Comparison of ENCODE assay signal across 11 cellular contexts in genomic region chr3:71498053-71498452, GRCh38.
DNase-seq lines count a peak whose midpoint lies in the region; ATAC-seq and TF ChIP-seq lines count a peak whose summit lies in the region.
"Had no signal": no experiment of that assay in that cellular context is flagged by ENCODE, and none has a peak within 500 bp of the region (broad histone marks: within the 10 kb centered on the region; RNA-seq: fewer than 3 reads in every experiment).

No MANE protein-coding gene starts in this region.

- no peak for ATAC-seq in naive B cell (ENCODE audit: low read depth in 2 of 2)

- peaks cover 9% of the 10 kb centered on the region for H3K36me3 Mint-ChIP-seq in endodermal cell (ENCODE audit: low read depth)
- peaks cover 7 to 15% of the 10 kb centered on the region in 2 donors for H3K36me3 Mint-ChIP-seq in naive B cell

- H3K27ac Mint-ChIP-seq in endodermal cell (peak overlapping the region; percentile 93), naive B cell (peak overlapping the region in 4 of 6 donors; percentile 83 to 94 (median 90))

- H2BK15ac ChIP-seq in neuronal stem cell (ENCODE audit: low read length) = no peak overlapping the region

- no peak overlapping the region for H3K4ac ChIP-seq in neuronal stem cell (ENCODE audit: low read length)

- H2AK5ac ChIP-seq in neuronal stem cell (ENCODE audit: low read depth, low read length) = no peak overlapping the region

- no peak overlapping the region for H2AFZ ChIP-seq in neuronal stem cell (ENCODE audit: low read length)

- peak overlapping the region; percentile 9 for H3K27ac ChIP-seq in endodermal cell (ENCODE audit: low read depth, low read length)
- no peak overlapping the region for H3K27ac ChIP-seq in neuronal stem cell (replicated peaks; ENCODE audit: low read length)

- H3K27me3 Mint-ChIP-seq in endodermal cell (ENCODE audit: insufficient read depth) (no peaks in the 10 kb centered on the region), naive B cell (no peaks in the 10 kb centered on the region)
- H3K27me3 Mint-ChIP-seq: activated naive CD8-positive, alpha-beta T cell treated with anti-CD3 and anti-CD28 coated beads, Interleukin-2, amount 10 ng/mL, durations not matched to agents 7 days and 5 days had no signal

- 48 to 54% methylated on average over 4 of the region's 4 CpGs for WGBS in endodermal cell (ENCODE audit: insufficient coverage in 1 of 2, insufficient read length in 1 of 2), 2 experiments
- WGBS in neuronal stem cell (ENCODE audit: extremely low coverage in 2 of 2, insufficient read length in 2 of 2, insufficient replicate concordance in 1 of 2), 2 donors = no CpG with 5 or more reads among the region's 4 CpGs

- no peak overlapping the region for H3K18ac ChIP-seq in neuronal stem cell (ENCODE audit: low read length)

- H3K4me3 Mint-ChIP-seq in endodermal cell (peak overlapping the region; percentile 26), naive B cell (peak overlapping the region in 1 of 8 donors; percentile 38)
- H3K4me3 Mint-ChIP-seq: activated naive CD8-positive, alpha-beta T cell treated with anti-CD3 and anti-CD28 coated beads, Interleukin-2, amount 10 ng/mL, durations not matched to agents 7 days and 5 days had no signal

- no peak overlapping the region for H2BK120ac ChIP-seq in neuronal stem cell (ENCODE audit: low read depth, low read length)

- H3K23ac ChIP-seq in neuronal stem cell (ENCODE audit: low read depth, low read length, poor library complexity) = no peak overlapping the region

- H2BK12ac ChIP-seq in neuronal stem cell (ENCODE audit: low read length) = no peak overlapping the region

- no peak overlapping the region for H2BK5ac ChIP-seq in neuronal stem cell (ENCODE audit: low read length)

- DNase-seq in Ammon's horn (ENCODE audit: low spot score) = peak; percentile 45
- peak; percentile 42 for DNase-seq in LHCN-M2 (ENCODE audit: low read depth)
- DNase-seq in endodermal cell = peak; percentile 83
- DNase-seq in naive B cell = no peak
- no peak for DNase-seq in SHP77 treated with DMSO at 0.1 percent for 48 hours (lab: John Stamatoyannopoulos, UW)
- DNase-seq in AG08396 (ENCODE audit: low spot score) = no peak
- DNase-seq in activated CD4-positive, alpha-beta T cell treated with anti-CD3 and anti-CD28 coated beads, Interleukin-2, amount 50 U/mL, for 4 hours = no peak
- DNase-seq in neuronal stem cell (ENCODE audit: low spot score) = no peak
- DNase-seq: activated naive CD8-positive, alpha-beta T cell treated with anti-CD3 and anti-CD28 coated beads, Interleukin-2, amount 10 ng/mL, durations not matched to agents 7 days and 5 days; NCI-H2171; T-helper 2 cell had no signal

- peaks cover 13% of the 10 kb centered on the region for H3K4me1 ChIP-seq in endodermal cell (ENCODE audit: control insufficient read depth, insufficient read depth, low read length)
- peaks cover 5 to 6% of the 10 kb centered on the region in 2 donors for H3K4me1 ChIP-seq in neuronal stem cell (ENCODE audit: control insufficient read depth in 2 of 2, insufficient read depth in 1 of 2, low read depth in 1 of 2, low read length in 2 of 2)

- H3K9ac ChIP-seq in endodermal cell (ENCODE audit: extremely low read depth, low read length, poor library complexity, severe bottlenecking) (peak overlapping the region; percentile 7), neuronal stem cell (ENCODE audit: low read depth, low read length, poor library complexity) (no peak overlapping the region)

- H4K8ac ChIP-seq in neuronal stem cell (ENCODE audit: low read depth, low read length) = no peak overlapping the region

- H3K36me3 ChIP-seq in endodermal cell (ENCODE audit: control insufficient read depth, insufficient read depth, low read length) = no peaks in the 10 kb centered on the region
- H3K36me3 ChIP-seq in neuronal stem cell (replicated peaks in 1 of 2; ENCODE audit: control insufficient read depth in 2 of 2, insufficient read depth in 2 of 2, low read length in 2 of 2) = no peaks in the 10 kb centered on the region

- H3K9me3 ChIP-seq in endodermal cell (ENCODE audit: control insufficient read depth, low read length) = no peaks in the 10 kb centered on the region
- no peaks in the 10 kb centered on the region for H3K9me3 ChIP-seq in neuronal stem cell (replicated peaks in 1 of 2; ENCODE audit: control insufficient read depth in 2 of 2, insufficient read depth in 1 of 2, low read depth in 1 of 2, low read length in 2 of 2)

- H3K4me2 ChIP-seq in neuronal stem cell (ENCODE audit: insufficient read depth, low read length, poor library complexity, severe bottlenecking) = no peak overlapping the region

- H3K4me3 ChIP-seq in endodermal cell (ENCODE audit: low read length) (peak overlapping the region; percentile 47), neuronal stem cell (ENCODE audit: low read length in 2 of 2) (no peak overlapping the region)

- H3K79me1 ChIP-seq in neuronal stem cell (ENCODE audit: low read depth, low read length) = no peaks in the 10 kb centered on the region

- H3K27me3 ChIP-seq in endodermal cell (ENCODE audit: control insufficient read depth, insufficient read depth, low read length, poor library complexity, severe bottlenecking) (no peaks in the 10 kb centered on the region), neuronal stem cell (ENCODE audit: control insufficient read depth in 3 of 3, insufficient read depth in 3 of 3, low read depth in 1 of 3, low read length in 3 of 3) (no peaks in the 10 kb centered on the region)

- no peaks in the 10 kb centered on the region for H3K9me3 Mint-ChIP-seq in endodermal cell
- no peaks in the 10 kb centered on the region for H3K9me3 Mint-ChIP-seq in naive B cell

- no peak for TF ChIP-seq CTCF in endodermal cell (conservative IDR thresholded peaks at IDR 0.05)

- no peak overlapping the region for H3K14ac ChIP-seq in neuronal stem cell (ENCODE audit: low read length)

- H3K4me1 Mint-ChIP-seq in endodermal cell = peaks cover 72% of the 10 kb centered on the region
- H3K4me1 Mint-ChIP-seq in naive B cell = peaks cover 47 to 93% (median 90%) of the 10 kb centered on the region in 3 donors

- H4K91ac ChIP-seq in neuronal stem cell (ENCODE audit: low read depth, low read length, poor library complexity) = no peak overlapping the region

Comparison
In these comparisons a context has a peak if more than half of its experiments do, and no peak if none do; other contexts are left out.
1. DNase-seq: peak in Ammon's horn (single experiment), LHCN-M2 (single experiment) and endodermal cell (single experiment); none in naive B cell (single experiment), SHP77 treated with DMSO at 0.1 percent for 48 hours (single experiment), AG08396 (single experiment), activated CD4-positive, alpha-beta T cell treated with anti-CD3 and anti-CD28 coated beads, Interleukin-2, amount 50 U/mL, for 4 hours (0 of 2) and neuronal stem cell (single experiment).